8 cellular contexts compared by ENCODE assay signal in genomic region chr1:1959840-1960479, GRCh38. TPM values are rescaled to one million over a fixed set of nuclear protein-coding genes. Genes with fewer than 3 reads are reported as not detected.
DNase-seq lines count a peak whose midpoint lies in the region; ATAC-seq, FAIRE-seq and TF ChIP-seq lines count a peak whose summit lies in the region.

No MANE protein-coding gene starts in this region.

- H3K36me3 ChIP-seq in KMS-11 (ENCODE audit: insufficient read depth) = no peaks in the 10 kb centered on the region
- H3K36me3 ChIP-seq in SJSA1 = no peaks in the 10 kb centered on the region
- no peaks in the 10 kb centered on the region for H3K36me3 ChIP-seq in pancreas
- H3K36me3 ChIP-seq in upper lobe of left lung = no peaks in the 10 kb centered on the region

- no peaks in the 10 kb centered on the region for H3K4me1 ChIP-seq in KMS-11 (ENCODE audit: low read depth, poor library complexity, severe bottlenecking)
- peaks cover 3% of the 10 kb centered on the region; the same call in 1 of the 2 replicates for H3K4me1 ChIP-seq in SJSA1 (replicated peaks)
- no peaks in the 10 kb centered on the region for H3K4me1 ChIP-seq in pancreas
- peaks cover 5 to 13% (median 7%) of the 10 kb centered on the region in 4 donors for H3K4me1 ChIP-seq in upper lobe of left lung

- no peak overlapping the region for H3K9ac ChIP-seq in KMS-11

- H3K4me3 ChIP-seq in KMS-11 (IDR thresholded peaks at IDR 0.05; ENCODE audit: insufficient read depth, low read depth, low read length) (no peak overlapping the region), SJSA1 (no peak overlapping the region), pancreas (no peak overlapping the region), upper lobe of left lung (no peak overlapping the region)

- H3K27ac ChIP-seq in KMS-11 (no peak overlapping the region), SJSA1 (no peak overlapping the region), pancreas (no peak overlapping the region), upper lobe of left lung (peak overlapping the region in 1 of 4 donors; percentile 1)

- H3K4me3 Mint-ChIP-seq in glutamatergic neuron (ENCODE audit: unreplicated experiment) = no peak overlapping the region

- ATAC-seq in pancreas (peak; percentile 94 to 99 (median 96)), upper lobe of left lung (ENCODE audit: low FRiP score in 2 of 2) (peak; percentile 71 to 83), GM18873 (IDR thresholded peaks at IDR 0.05; ENCODE audit: low FRiP score, unreplicated experiment) (no peak)

- peaks cover 100% of the 10 kb centered on the region for H3K27me3 ChIP-seq in KMS-11 (ENCODE audit: insufficient read depth, low read depth)
- peaks cover 49% of the 10 kb centered on the region for H3K27me3 ChIP-seq in SJSA1 (replicated peaks)
- no peaks in the 10 kb centered on the region for H3K27me3 ChIP-seq in pancreas
- H3K27me3 ChIP-seq in upper lobe of left lung = no peaks in the 10 kb centered on the region

- no peak overlapping the region for H2AFZ ChIP-seq in KMS-11 (ENCODE audit: low read depth)

- TF ChIP-seq CTCF in KMS-11 (conservative IDR thresholded peaks at IDR 0.05; ENCODE audit: low read depth, low read length) (0 out of 2 replicates have a peak, but pooled peaks have one; percentile 13), glutamatergic neuron (IDR thresholded peaks at IDR 0.05; ENCODE audit: partially characterized antibody, unreplicated experiment) (peak; percentile 86), pancreas (IDR thresholded peaks at IDR 0.05) (peak; percentile 62 to 79 (median 70)), upper lobe of left lung (IDR thresholded peaks at IDR 0.05) (peak; percentile 51 to 88 (median 80))

- H3K9me3 ChIP-seq in SJSA1 (replicated peaks) = no peaks in the 10 kb centered on the region
- H3K9me3 ChIP-seq in pancreas = no peaks in the 10 kb centered on the region
- no peaks in the 10 kb centered on the region for H3K9me3 ChIP-seq in upper lobe of left lung

- TF ChIP-seq EP300 in upper lobe of left lung (IDR thresholded peaks at IDR 0.05) = no peak

- FAIRE-seq in pancreas (lab: Jason Lieb, UNC) = no peak

- intact Hi-C loops in pancreas (cut with DNase I) = loop anchor here in 2 of 3 donors (5.0 to 10.0 kb wide), 2 partner anchors 75 to 82 kb away; no protein-coding TSS in a partner anchor

- peak; percentile 8 for DNase-seq in DMS114 treated with DMSO at 0.1 percent for 48 hours (lab: John Stamatoyannopoulos, UW; ENCODE audit: unreplicated experiment)
- peak; percentile 52 to 72 for DNase-seq in SJSA1 (ENCODE audit: low read depth in 1 of 2, low spot score in 2 of 2)
- peak; percentile 63 for DNase-seq in activated naive CD4-positive, alpha-beta T cell treated with Interleukin-2 at 50 U/mL for 16 hours
- DNase-seq in glutamatergic neuron = peak; percentile 86
- DNase-seq in pancreas = peak; percentile 77 to 96 (median 89)
- peak; percentile 81 to 96 for DNase-seq in upper lobe of left lung

- H3K4me1 Mint-ChIP-seq in glutamatergic neuron (ENCODE audit: low read depth, unreplicated experiment) = no peaks in the 10 kb centered on the region

- peaks cover 3% of the 10 kb centered on the region for H3K27me3 Mint-ChIP-seq in glutamatergic neuron (ENCODE audit: unreplicated experiment)

- H3K9me3 Mint-ChIP-seq in glutamatergic neuron (ENCODE audit: unreplicated experiment) = peaks cover 2% of the 10 kb centered on the region

- H3K4me2 ChIP-seq in KMS-11 = no peak overlapping the region

- TF ChIP-seq POLR2A in upper lobe of left lung (IDR thresholded peaks at IDR 0.05) = no peak

- no peak overlapping the region for H3K27ac Mint-ChIP-seq in glutamatergic neuron (ENCODE audit: unreplicated experiment)

- H4K20me1 ChIP-seq in KMS-11 (ENCODE audit: insufficient read depth) = no peaks in the 10 kb centered on the region

- no peaks in the 10 kb centered on the region for H3K79me2 ChIP-seq in KMS-11 (ENCODE audit: insufficient read depth, low read depth)

- no peaks in the 10 kb centered on the region for H3K36me3 Mint-ChIP-seq in glutamatergic neuron (ENCODE audit: unreplicated experiment)

- 5 to 8% methylated on average over 23 of the region's 23 CpGs for WGBS in pancreas, 2 donors
- 3 to 63% methylated on average over 2 to 22 of the region's 23 CpGs for WGBS in upper lobe of left lung, 2 donors

RNA-seq across cellular contexts. Expression of gene TMEM52, which starts 40.9 kb away (rescaled TPM):
- total RNA-seq in SJSA1 (2014; rRNA removed; shearing (Covaris generic)) = 0.87 TPM in 1 of 2 replicates, not detected in the other
- total RNA-seq in glutamatergic neuron (ENCODE audit: unreplicated experiment) (5.4 TPM), pancreas (10 to 100 TPM; 43.6 to 98.9 (median 78.6) TPM), upper lobe of left lung (1 to 10 TPM in 4 of 6 donors, under 1 TPM in 1, not detected in 1; 0.59 to 3.8 (median 2.7) TPM)
- polyA plus RNA-seq in pancreas = 100 to 1,000 TPM in 1 of 2 donors, 10 to 100 TPM in 1; 72.2 to 120 TPM

RNA-seq across cellular contexts. Expression of gene CFAP74, which starts 43.6 kb away (rescaled TPM):
- total RNA-seq in SJSA1 (2014; rRNA removed; shearing (Covaris generic)) = not detected in 2 replicates
- not detected for total RNA-seq in glutamatergic neuron (ENCODE audit: unreplicated experiment)
- not detected for total RNA-seq in pancreas
- under 1 TPM; 0.08 to 0.16 TPM for polyA plus RNA-seq in pancreas
- 10 to 100 TPM in 2 of 6 donors, 1 to 10 TPM in 3, under 1 TPM in 1; 0.14 to 19.8 (median 6.2) TPM for total RNA-seq in upper lobe of left lung

RNA-seq across cellular contexts. Expression of gene CALML6, which starts 44.9 kb away (rescaled TPM):
- 0.41 TPM in 1 of 2 replicates, not detected in the other for total RNA-seq in SJSA1 (2014; rRNA removed; shearing (Covaris generic))
- total RNA-seq in glutamatergic neuron (ENCODE audit: unreplicated experiment) (5.2 TPM), pancreas (1 to 10 TPM in 3 of 6 donors, under 1 TPM in 3; 0.39 to 1.4 (median 0.86) TPM), upper lobe of left lung (under 1 TPM in 3 of 6 donors, not detected in 3; 0.37 to 0.57 (median 0.39) TPM)
- 1 to 10 TPM; 3.6 to 4.4 TPM for polyA plus RNA-seq in pancreas

RNA-seq across cellular contexts. Expression of gene GABRD, which starts 59.2 kb away (rescaled TPM):
- not detected in 2 replicates for total RNA-seq in SJSA1 (2014; rRNA removed; shearing (Covaris generic))
- total RNA-seq in glutamatergic neuron (ENCODE audit: unreplicated experiment) (2.5 TPM), pancreas (under 1 TPM in 3 of 6 donors, not detected in 3; 0.12 to 0.61 (median 0.25) TPM), upper lobe of left lung (1 to 10 TPM in 2 of 6 donors, under 1 TPM in 1, not detected in 3; 0.26 to 8.2 (median 1.2) TPM)
- polyA plus RNA-seq in pancreas = under 1 TPM; 0.09 to 0.15 TPM

Comparison
In these comparisons a context has a peak if more than half of its experiments do, and no peak if none do; other contexts are left out.
1. DNase-seq: peak in every context shown above with its lines; median percentile 89 in pancreas; 88 in upper lobe of left lung; 86 in glutamatergic neuron; 63 in activated naive CD4-positive, alpha-beta T cell treated with Interleukin-2 at 50 U/mL for 16 hours; 62 in SJSA1; 8 in DMS114 treated with DMSO at 0.1 percent for 48 hours.
2. CTCF ChIP-seq: peak in every context shown above with its lines; median percentile 86 in glutamatergic neuron; 80 in upper lobe of left lung; 70 in pancreas; 13 in KMS-11.